Comparison of ENCODE assay signal across 23 cellular contexts in genomic region chr20:57170343-57170742, GRCh38.
A peak's percentile ranks its signal among the peaks of the same experiment; 100 is the strongest.
DNase-seq lines count a peak whose midpoint lies in the region; ATAC-seq and TF ChIP-seq lines count a peak whose summit lies in the region.
"Had no signal": no experiment of that assay in that cellular context is flagged by ENCODE, and none has a peak within 500 bp of the region (broad histone marks: within the 10 kb centered on the region; RNA-seq: fewer than 3 reads in every experiment).

No MANE protein-coding gene starts in this region.

- H3K9me2 ChIP-seq in GM23338 (ENCODE audit: insufficient read depth): no peaks in the 10 kb centered on the region

- intact Hi-C loops in left colon (cut with DNase I, micrococcal nuclease) (no loop called here), posterior vena cava (cut with DNase I) (no loop called here), Calu3 (cut with micrococcal nuclease; ENCODE audit: unreplicated experiment) (no loop called here), breast epithelium (cut with DNase I; ENCODE audit: low total_unique reads) (no loop called here)

- H3K4me1 Mint-ChIP-seq in Calu3 (ENCODE audit: low read depth, unreplicated experiment) (no peaks in the 10 kb centered on the region), GM23338 (peaks cover 4% of the 10 kb centered on the region; the same call in 2 of the 3 replicates)
- H3K4me1 Mint-ChIP-seq: CD4-positive, CD25-positive, alpha-beta regulatory T cell had no signal

- H3K4me3 ChIP-seq in HEK293 (ENCODE audit: low read depth, low read length) (no peak overlapping the region), GM23338 (no peak overlapping the region), breast epithelium (no peak overlapping the region)
- H3K4me3 ChIP-seq: BLaER1, MG63 had no signal

- no peaks in the 10 kb centered on the region for H3K9me3 ChIP-seq in HEK293 (ENCODE audit: control insufficient read depth, insufficient read depth, low read depth, low read length)
- no peaks in the 10 kb centered on the region for H3K9me3 ChIP-seq in breast epithelium
- H3K9me3 ChIP-seq: BLaER1 had no signal

- CTCF ChIA-PET in HEK293 (lab: Yijun Ruan, JAX) (no interaction called here), RWPE1 (lab: Yijun Ruan, JAX) (no interaction called here), Calu3 (lab: Charles Lee) (no interaction called here)

- H3K27me3 Mint-ChIP-seq in Calu3 (ENCODE audit: unreplicated experiment): peaks cover 90% of the 10 kb centered on the region
- H3K27me3 Mint-ChIP-seq in GM23338 (ENCODE audit: insufficient read depth, low read depth, poor library complexity): peaks cover 5% of the 10 kb centered on the region
- H3K27me3 Mint-ChIP-seq: CD4-positive, CD25-positive, alpha-beta regulatory T cell had no signal

- no peaks in the 10 kb centered on the region for H3K79me2 ChIP-seq in GM23338 (replicated peaks; ENCODE audit: insufficient read depth)

- no peaks in the 10 kb centered on the region for H3F3A ChIP-seq in GM23338 (replicated peaks; ENCODE audit: low read depth)

- H3K36me3 ChIP-seq in HEK293 (ENCODE audit: control insufficient read depth in 2 of 2, insufficient read depth in 1 of 2, low read length in 2 of 2) (peaks cover 0 to 36% of the 10 kb centered on the region in 2 experiments; a peak in 2 of 3 replicates), GM23338 (ENCODE audit: insufficient read depth) (no peaks in the 10 kb centered on the region), breast epithelium (no peaks in the 10 kb centered on the region)
- H3K36me3 ChIP-seq: BLaER1 had no signal

- TF ChIP-seq CTCF in HEK293 (tag by site-specific recombination; IDR thresholded peaks at IDR 0.05) (no peak), RWPE1 (conservative IDR thresholded peaks at IDR 0.05; ENCODE audit: low read depth) (no peak), Calu3 (IDR thresholded peaks at IDR 0.05; ENCODE audit: unreplicated experiment) (no peak), GM23338 (conservative IDR thresholded peaks at IDR 0.05; ENCODE audit: low read depth in 2 of 2) (no peak), breast epithelium (IDR thresholded peaks at IDR 0.05) (no peak)

- peak; percentile 32 for DNase-seq in RWPE1 (ENCODE audit: low spot score)
- peak in 1 of 2 donors; percentile 11 for DNase-seq in left colon
- peak; percentile 22 for DNase-seq in posterior vena cava (ENCODE audit: low spot score)
- no peak for DNase-seq in Calu3
- no peak for DNase-seq in GM23338 (ENCODE audit: low spot score)
- DNase-seq in breast epithelium (ENCODE audit: low spot score in 2 of 2): no peak
- no peak for DNase-seq in stimulated activated CD4-positive, alpha-beta T cell treated with anti-CD3 and anti-CD28 coated beads, Interleukin-12 subunit alpha, Interleukin-12 subunit beta, amount 100 ng/mL, for 4 hours
- DNase-seq: CD4-positive, CD25-positive, alpha-beta regulatory T cell; DMS 273 treated with DMSO at 0.1 percent for 48 hours; DMS79; EL; GDM1; HCEC 1CT; Kasumi-1; MG63; NCI-H2029; NCI-H446; NCI-H524 treated with DMSO at 0.1 percent for 48 hours; RPMI8226; SHP77 had no signal

- POLR2A ChIA-PET in HEK293 (lab: Yijun Ruan, JAX): no interaction called here
- POLR2A ChIA-PET in RWPE1 (lab: Yijun Ruan, JAX; ENCODE audit: low non-redundant PET): no interaction called here

- TF ChIP-seq POLR2A in breast epithelium (IDR thresholded peaks at IDR 0.05): no peak

- BruUV-seq in Calu3 (replicated peaks; lab: Mats Ljungman, UMichigan): no TSS peak

- H3K9me3 Mint-ChIP-seq in Calu3 (ENCODE audit: low read depth, unreplicated experiment) (no peaks in the 10 kb centered on the region), GM23338 (peaks cover 1% of the 10 kb centered on the region; the same call in 1 of the 3 replicates)

- H3K36me3 Mint-ChIP-seq in Calu3 (ENCODE audit: insufficient read depth, unreplicated experiment): no peaks in the 10 kb centered on the region
- peaks cover 3% of the 10 kb centered on the region; the same call in 1 of the 3 replicates for H3K36me3 Mint-ChIP-seq in GM23338 (ENCODE audit: low read depth)
- H3K36me3 Mint-ChIP-seq: CD4-positive, CD25-positive, alpha-beta regulatory T cell had no signal

- no peak overlapping the region for H3K4me2 ChIP-seq in GM23338
- H3K4me2 ChIP-seq: BLaER1 had no signal

- ATAC-seq in left colon (peak; percentile 21), GM23338 (no peak)
- ATAC-seq: HepG2 had no signal

- H3K4me1 ChIP-seq in HEK293 (ENCODE audit: control insufficient read depth, insufficient read depth, low read length): peaks cover 3% of the 10 kb centered on the region; the same call in 1 of the 2 replicates
- H3K4me1 ChIP-seq in GM23338 (ENCODE audit: insufficient read depth): no peaks in the 10 kb centered on the region
- no peaks in the 10 kb centered on the region for H3K4me1 ChIP-seq in breast epithelium

- no peak overlapping the region for H3K4me3 Mint-ChIP-seq in Calu3 (ENCODE audit: low read depth, unreplicated experiment)
- no peak overlapping the region for H3K4me3 Mint-ChIP-seq in GM23338
- H3K4me3 Mint-ChIP-seq: CD4-positive, CD25-positive, alpha-beta regulatory T cell had no signal

- H3K27ac Mint-ChIP-seq in Calu3 (ENCODE audit: unreplicated experiment) (no peak overlapping the region), GM23338 (no peak overlapping the region)

- H4K20me1 ChIP-seq in GM23338 (replicated peaks; ENCODE audit: insufficient read depth): peaks cover 3% of the 10 kb centered on the region; the same call in 1 of the 2 replicates
- H4K20me1 ChIP-seq: BLaER1 had no signal

- no peak overlapping the region for H2AFZ ChIP-seq in GM23338

- H3K27me3 ChIP-seq in GM23338 (ENCODE audit: insufficient read depth) (no peaks in the 10 kb centered on the region), breast epithelium (no peaks in the 10 kb centered on the region)
- H3K27me3 ChIP-seq: BLaER1, MG63 had no signal

- H3K27ac ChIP-seq in HEK293 (ENCODE audit: extremely low read depth, low read depth, low read length) (no peak overlapping the region), RWPE1 (peak overlapping the region; percentile 37), GM23338 (ENCODE audit: low read depth) (no peak overlapping the region), breast epithelium (no peak overlapping the region)
- H3K27ac ChIP-seq: BLaER1 had no signal

TF ChIP-seq in HEK293, 187 proteins besides CTCF, POLR2A, EP300 and RAD21:
- TF ChIP-seq ZNF660 (tag by site-specific recombination; IDR thresholded peaks at IDR 0.05) (no peak), KLF9 (tag by site-specific recombination; IDR thresholded peaks at IDR 0.05; ENCODE audit: low read depth) (peak; percentile 21; the same call in 1 of the 2 replicates)
TF ChIP-seq in HEK293: peak in this region for 1.

TF ChIP-seq in GM23338, 12 proteins besides CTCF, POLR2A, EP300 and RAD21 (continues in another document):
- no peak for TF ChIP-seq NANOG (IDR thresholded peaks at IDR 0.05; ENCODE audit: borderline replicate concordance)
- no peak for TF ChIP-seq CREB1 (CRISPR knock-in tag; IDR thresholded peaks at IDR 0.05; ENCODE audit: low read depth)
- no peak for TF ChIP-seq ZNF114 (CRISPR knock-in tag; IDR thresholded peaks at IDR 0.05)
- no peak for TF ChIP-seq ETS1 (IDR thresholded peaks at IDR 0.05)
- no peak for TF ChIP-seq STAT1 (IDR thresholded peaks at IDR 0.05; ENCODE audit: unreplicated experiment)
- TF ChIP-seq REST (IDR thresholded peaks at IDR 0.05; ENCODE audit: unreplicated experiment): no peak
- no peak for TF ChIP-seq ZNF331 (CRISPR knock-in tag; IDR thresholded peaks at IDR 0.05; ENCODE audit: low read depth)
- TF ChIP-seq EZH2phosphoT487 (IDR thresholded peaks at IDR 0.05; ENCODE audit: unreplicated experiment): no peak
- no peak for TF ChIP-seq JUNB (IDR thresholded peaks at IDR 0.05; ENCODE audit: unreplicated experiment)
- TF ChIP-seq POLR2AphosphoS5 (IDR thresholded peaks at IDR 0.05; ENCODE audit: low read depth): no peak

Comparison
In these comparisons a context has a peak if more than half of its experiments do, and no peak if none do; other contexts are left out.
1. DNase-seq: peak in RWPE1 (single experiment) and posterior vena cava (single experiment); none in Calu3 (single experiment), GM23338 (single experiment), breast epithelium (0 of 2) and stimulated activated CD4-positive, alpha-beta T cell treated with anti-CD3 and anti-CD28 coated beads, Interleukin-12 subunit alpha, Interleukin-12 subunit beta, amount 100 ng/mL, for 4 hours (single experiment).